ENCODE assay signal across 1 cellular context in genomic region chr10:35127289-35127891, GRCh38.
A peak's percentile ranks its signal among the peaks of the same experiment; 100 is the strongest.
TF ChIP-seq lines count a peak whose summit lies in the region.

No MANE protein-coding gene starts in this region.

TF ChIP-seq in HEK293, 187 proteins besides CTCF, POLR2A, EP300 and RAD21 (continued from another document):
- no peak for TF ChIP-seq ZNF830 (tag by site-specific recombination; IDR thresholded peaks at IDR 0.05; ENCODE audit: low read depth)
- 0 out of 2 replicates have a peak, but pooled peaks have one; percentile 8 for TF ChIP-seq ZNF513 (tag by site-specific recombination; IDR thresholded peaks at IDR 0.05)
- no peak for TF ChIP-seq PRDM1 (tag by site-specific recombination; IDR thresholded peaks at IDR 0.05)
- TF ChIP-seq KLF7 (tag by site-specific recombination; IDR thresholded peaks at IDR 0.05; ENCODE audit: borderline replicate concordance): no peak
- TF ChIP-seq ZBTB6 (tag by site-specific recombination; IDR thresholded peaks at IDR 0.05): no peak; the same call in 1 of the 2 replicates
- TF ChIP-seq ZNF426 (tag by site-specific recombination; IDR thresholded peaks at IDR 0.05): no peak
- TF ChIP-seq KLF8 (tag by site-specific recombination; IDR thresholded peaks at IDR 0.05): no peak
- no peak for TF ChIP-seq ZNF423 (tag by site-specific recombination; IDR thresholded peaks at IDR 0.05)
- 0 out of 2 replicates have a peak, but pooled peaks have one; percentile 10 for TF ChIP-seq IKZF3 (tag by site-specific recombination; IDR thresholded peaks at IDR 0.05)
- TF ChIP-seq ZNF37A (tag by site-specific recombination; IDR thresholded peaks at IDR 0.05): no peak
- TF ChIP-seq ZNF335 (tag by site-specific recombination; conservative IDR thresholded peaks at IDR 0.05): peak; percentile 95
- no peak for TF ChIP-seq ZNF621 (tag by site-specific recombination; IDR thresholded peaks at IDR 0.05)
- peak; percentile 72; the same call in 1 of the 2 replicates for TF ChIP-seq ZBTB20 (tag by site-specific recombination; IDR thresholded peaks at IDR 0.05)
- no peak for TF ChIP-seq ZNF221 (tag by site-specific recombination; IDR thresholded peaks at IDR 0.05; ENCODE audit: borderline replicate concordance)
- no peak for TF ChIP-seq ZBTB44 (tag by site-specific recombination; IDR thresholded peaks at IDR 0.05)
- peak; percentile 49 for TF ChIP-seq ZBTB26 (tag by site-specific recombination; optimal IDR thresholded peaks at IDR 0.05)
